ENCODE assay signal across 7 cellular contexts in genomic region chr2:200306719-200306968, GRCh38. TPM values are rescaled to one million over a fixed set of nuclear protein-coding genes. Genes with fewer than 3 reads are reported as not detected.
A peak's percentile ranks its signal among the peaks of the same experiment; 100 is the strongest.
DNase-seq lines count a peak whose midpoint lies in the region; ATAC-seq and TF ChIP-seq lines count a peak whose summit lies in the region.

No MANE protein-coding gene starts in this region.

- H3K27ac Mint-ChIP-seq in HFFc6 = no peak overlapping the region; the same call in 1 of the 2 replicates

- H3K4me3 Mint-ChIP-seq in HFFc6 = peak overlapping the region; percentile 93; the same call in 1 of the 2 replicates

- H3K27me3 ChIP-seq in SJCRH30 = no peaks in the 10 kb centered on the region
- H3K27me3 ChIP-seq in iPS-15b (ENCODE audit: control insufficient read depth, insufficient read depth, low read length) = peaks cover 2% of the 10 kb centered on the region
- H3K27me3 ChIP-seq in thoracic aorta (replicated peaks; ENCODE audit: insufficient read depth) = no peaks in the 10 kb centered on the region

- H3K36me3 Mint-ChIP-seq in HFFc6 (ENCODE audit: low read depth) = peaks cover 11% of the 10 kb centered on the region

- ATAC-seq in GM18907 (IDR thresholded peaks at IDR 0.05; ENCODE audit: unreplicated experiment) = peak; percentile 64
- ATAC-seq in thoracic aorta (ENCODE audit: insufficient number of reproducible peaks, low FRiP score, low read depth) = peak; percentile 32

- peaks cover 35% of the 10 kb centered on the region for H3K36me3 ChIP-seq in SJCRH30
- H3K36me3 ChIP-seq in iPS-15b (ENCODE audit: control insufficient read depth, insufficient read depth, low read length) = no peaks in the 10 kb centered on the region
- H3K36me3 ChIP-seq in thoracic aorta = no peaks in the 10 kb centered on the region

- H3K4me1 ChIP-seq in SJCRH30 (peaks cover 51% of the 10 kb centered on the region), iPS-15b (ENCODE audit: control insufficient read depth, insufficient read depth, low read length) (peaks cover 22% of the 10 kb centered on the region), thoracic aorta (ENCODE audit: control insufficient read depth in 1 of 2, low read depth in 2 of 2) (peaks cover 13 to 43% of the 10 kb centered on the region in 2 donors)

- H3K9me3 Mint-ChIP-seq in HFFc6 = no peaks in the 10 kb centered on the region

- no peak for TF ChIP-seq CTCF in HFFc6 (IDR thresholded peaks at IDR 0.05)
- TF ChIP-seq CTCF in thoracic aorta (IDR thresholded peaks at IDR 0.05) = no peak

- H3K27ac ChIP-seq in SJCRH30 (peak overlapping the region; percentile 98), thoracic aorta (peak overlapping the region; percentile 85 to 94)

- H3K4me3 ChIP-seq in SJCRH30 (peak overlapping the region; percentile 94), iPS-15b (ENCODE audit: low read depth, low read length) (peak overlapping the region; percentile 82), thoracic aorta (peak overlapping the region; percentile 94)

- H3K4me1 Mint-ChIP-seq in HFFc6 (ENCODE audit: low read depth) = peaks cover 71% of the 10 kb centered on the region

- no peaks in the 10 kb centered on the region; the same call in 1 of the 2 replicates for H3K27me3 Mint-ChIP-seq in HFFc6 (ENCODE audit: insufficient read depth)

- H3K9me3 ChIP-seq in SJCRH30 (replicated peaks) = no peaks in the 10 kb centered on the region
- no peaks in the 10 kb centered on the region for H3K9me3 ChIP-seq in iPS-15b (ENCODE audit: control insufficient read depth, insufficient read depth, low read length)
- no peaks in the 10 kb centered on the region for H3K9me3 ChIP-seq in thoracic aorta

- DNase-seq in HFFc6 (no peak), SJCRH30 (no peak), thoracic aorta (ENCODE audit: low spot score) (no peak), mucosa of gallbladder (ENCODE audit: low spot score) (no peak), cortex of kidney (lab: John Stamatoyannopoulos, UW) (no peak)

- peak overlapping the region; percentile 80 for H3K9ac ChIP-seq in iPS-15b (ENCODE audit: low read depth, low read length)

RNA-seq across cellular contexts. Expression of gene SPATS2L, which starts 0.2 kb away (rescaled TPM):
- total RNA-seq in HFFc6 (2021; fragmentation: NEBNext Ultra II Directional; extraction: Animal tissue kit (Norgen Biotek cat#: 25700)) = 100 to 1,000 TPM; 146 to 205 (median 198) TPM
- 339 and 355 TPM in 2 replicates for total RNA-seq in SJCRH30 (2014; rRNA removed; shearing (Covaris generic))
- total RNA-seq in thoracic aorta (10 to 100 TPM; 47.7 to 90.3 TPM), mucosa of gallbladder (243 TPM)
